Comparison of ENCODE assay signal across 20 cellular contexts in genomic region chr13:34901577-34901976, GRCh38. TPM values are rescaled to one million over a fixed set of nuclear protein-coding genes. Genes with fewer than 3 reads are reported as not detected.
A peak's percentile ranks its signal among the peaks of the same experiment; 100 is the strongest.
DNase-seq lines count a peak whose midpoint lies in the region; ATAC-seq lines count a peak whose summit lies in the region.
"Had no signal": no experiment of that assay in that cellular context is flagged by ENCODE, and none has a peak within 500 bp of the region (broad histone marks: within the 10 kb centered on the region; RNA-seq: fewer than 3 reads in every experiment).

No MANE protein-coding gene starts in this region.

- no peak overlapping the region for H3K4ac ChIP-seq in mesendoderm (ENCODE audit: low read depth, low read length)

- H3K18ac ChIP-seq in mesendoderm (ENCODE audit: low read length) = no peak overlapping the region

- peak overlapping the region; percentile 64 for H2BK5ac ChIP-seq in mesendoderm (ENCODE audit: low read length)

- H3K27ac ChIP-seq in HUES48 (ENCODE audit: low read depth, low read length) = peak overlapping the region; percentile 36
- peak overlapping the region; percentile 52 for H3K27ac ChIP-seq in mesendoderm (ENCODE audit: low read depth, low read length)
- no peak overlapping the region for H3K27ac ChIP-seq in effector memory CD4-positive, alpha-beta T cell (ENCODE audit: insufficient read depth, low read length, poor library complexity, severe bottlenecking)
- H3K27ac ChIP-seq: BLaER1 treated with 17β-estradiol and CSF1 and Interleukin-3, amounts not matched to agents 10 nM and 100 nM had no signal

- peak; percentile 3 to 15 for DNase-seq in NCI-H446 (lab: John Stamatoyannopoulos, UW)
- no peak for DNase-seq in NCI-H446 treated with DMSO at 0.1 percent for 48 hours (lab: John Stamatoyannopoulos, UW)
- peak; percentile 35 for DNase-seq in cerebellar cortex (ENCODE audit: low spot score)
- peak; percentile 27 for DNase-seq in mesendoderm
- no peak for DNase-seq in effector memory CD4-positive, alpha-beta T cell
- no peak for DNase-seq in NCI-H524 (lab: John Stamatoyannopoulos, UW)
- DNase-seq: 8988T; CD8-positive, alpha-beta T cell; COR-L47; DMS 273 treated with DMSO at 0.1 percent for 48 hours; DMS53; DND-41; EL; GDM1; IMR-90 had no signal

- WGBS in mesendoderm (ENCODE audit: extremely low coverage, insufficient coverage, low lambda C conversion rate) = no CpG with 5 or more reads among the region's 5 CpGs

- no peaks in the 10 kb centered on the region for H3K9me3 ChIP-seq in HUES48 (ENCODE audit: control insufficient read depth, insufficient read depth, low read length)
- H3K9me3 ChIP-seq in effector memory CD4-positive, alpha-beta T cell (ENCODE audit: control insufficient read depth, low read length) = no peaks in the 10 kb centered on the region
- H3K9me3 ChIP-seq: BLaER1 treated with 17β-estradiol and CSF1 and Interleukin-3, amounts not matched to agents 10 nM and 100 nM; HAP-1 had no signal

- H2BK120ac ChIP-seq in mesendoderm (ENCODE audit: low read depth, low read length) = no peak overlapping the region

- H3K4me3 ChIP-seq in HUES48 (ENCODE audit: low read depth, low read length) = no peak overlapping the region
- H3K4me3 ChIP-seq in mesendoderm (ENCODE audit: low read length) = no peak overlapping the region
- H3K4me3 ChIP-seq in effector memory CD4-positive, alpha-beta T cell (ENCODE audit: insufficient read depth, low read depth, low read length, poor library complexity, severe bottlenecking) = no peak overlapping the region
- H3K4me3 ChIP-seq: BLaER1 treated with 17β-estradiol and CSF1 and Interleukin-3, amounts not matched to agents 10 nM and 100 nM; HAP-1; K562 had no signal

- H3K27me3 ChIP-seq in HUES48 (ENCODE audit: control insufficient read depth, insufficient read depth, low read length) = no peaks in the 10 kb centered on the region
- H3K27me3 ChIP-seq in mesendoderm (ENCODE audit: insufficient read depth, low read length, poor library complexity) = no peaks in the 10 kb centered on the region
- no peaks in the 10 kb centered on the region for H3K27me3 ChIP-seq in effector memory CD4-positive, alpha-beta T cell (replicated peaks; ENCODE audit: control insufficient read depth, insufficient read depth, low read length, poor library complexity, severe bottlenecking)
- H3K27me3 ChIP-seq: BLaER1 treated with 17β-estradiol and CSF1 and Interleukin-3, amounts not matched to agents 10 nM and 100 nM had no signal

- no peak overlapping the region for H2BK15ac ChIP-seq in mesendoderm (replicated peaks; ENCODE audit: low read depth)

- no peak overlapping the region for H4K8ac ChIP-seq in mesendoderm (ENCODE audit: low read depth, low read length)

- no peaks in the 10 kb centered on the region for H3K79me1 ChIP-seq in mesendoderm (ENCODE audit: low read length)

- H3K36me3 ChIP-seq in HUES48 (ENCODE audit: control insufficient read depth, insufficient read depth, low read length) = no peaks in the 10 kb centered on the region
- H3K36me3 ChIP-seq in mesendoderm (ENCODE audit: control insufficient read depth, insufficient read depth, low read length) = no peaks in the 10 kb centered on the region
- no peaks in the 10 kb centered on the region for H3K36me3 ChIP-seq in effector memory CD4-positive, alpha-beta T cell (ENCODE audit: control insufficient read depth, insufficient read depth, low read length)
- H3K36me3 ChIP-seq: BLaER1 treated with 17β-estradiol and CSF1 and Interleukin-3, amounts not matched to agents 10 nM and 100 nM; HAP-1 had no signal

- no peaks in the 10 kb centered on the region for H3K79me2 ChIP-seq in mesendoderm (ENCODE audit: control insufficient read depth, insufficient read depth, low read length)

- H3K9ac ChIP-seq in HUES48 (ENCODE audit: low read depth, low read length) (no peak overlapping the region), mesendoderm (ENCODE audit: low read length) (no peak overlapping the region)
- H3K9ac ChIP-seq: BLaER1 treated with 17β-estradiol and CSF1 and Interleukin-3, amounts not matched to agents 10 nM and 100 nM had no signal

- no peak overlapping the region for H3K23ac ChIP-seq in mesendoderm (ENCODE audit: low read length)

- peaks cover 44% of the 10 kb centered on the region for H3K4me1 ChIP-seq in HUES48 (ENCODE audit: control insufficient read depth, insufficient read depth, low read length)
- peaks cover 8% of the 10 kb centered on the region for H3K4me1 ChIP-seq in mesendoderm (ENCODE audit: control insufficient read depth, low read depth, low read length)
- no peaks in the 10 kb centered on the region for H3K4me1 ChIP-seq in effector memory CD4-positive, alpha-beta T cell (ENCODE audit: control insufficient read depth, insufficient read depth, low read length, poor library complexity, severe bottlenecking)
- H3K4me1 ChIP-seq: BLaER1 treated with 17β-estradiol and CSF1 and Interleukin-3, amounts not matched to agents 10 nM and 100 nM had no signal

- no peak overlapping the region for H3K4me2 ChIP-seq in mesendoderm (ENCODE audit: low read length)
- H3K4me2 ChIP-seq: BLaER1 treated with 17β-estradiol and CSF1 and Interleukin-3, amounts not matched to agents 10 nM and 100 nM had no signal

- no peak overlapping the region for H2AK5ac ChIP-seq in mesendoderm (ENCODE audit: low read length)

- no peak overlapping the region for H4K5ac ChIP-seq in mesendoderm (ENCODE audit: low read length)

- no peak overlapping the region for H3K56ac ChIP-seq in mesendoderm (ENCODE audit: low read length)

- no peak for ATAC-seq in GM21786 (IDR thresholded peaks at IDR 0.05; ENCODE audit: unreplicated experiment)
- ATAC-seq: CD8-positive, alpha-beta T cell; K562 had no signal

RNA-seq across cellular contexts. Expression of gene NBEA, which starts 40.5 kb away (rescaled TPM):
- 4.9 TPM for polyA plus RNA-seq in mesendoderm (2013, experiment 1 of 2)
- 4.6 TPM for polyA plus RNA-seq in mesendoderm (2013, experiment 2 of 2)

Comparison
In these comparisons a context has a peak if more than half of its experiments do, and no peak if none do; other contexts are left out.
1. DNase-seq: peak in NCI-H446 (2 of 2), cerebellar cortex (single experiment) and mesendoderm (single experiment); none in NCI-H446 treated with DMSO at 0.1 percent for 48 hours (single experiment), effector memory CD4-positive, alpha-beta T cell (0 of 3) and NCI-H524 (0 of 2).